In the genomic region with DNA sequence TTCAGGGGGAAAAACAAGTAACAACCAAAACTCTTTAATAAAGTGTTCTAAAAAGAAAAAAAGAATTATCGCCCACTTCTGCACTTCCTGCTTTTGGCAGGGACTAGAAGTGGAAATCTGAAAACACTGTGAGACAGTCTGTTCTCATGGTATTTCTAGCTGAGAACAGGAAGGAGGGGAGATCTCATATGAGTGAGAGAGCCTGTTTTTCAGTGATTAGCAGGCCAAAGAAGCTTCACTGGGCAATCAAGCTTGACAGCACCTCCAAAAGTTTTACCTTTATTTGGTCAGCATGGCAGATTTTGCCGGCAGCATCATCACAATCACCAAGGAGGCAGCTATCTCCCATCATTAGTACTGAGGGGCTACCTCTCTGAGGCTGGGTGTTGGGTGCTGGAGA, we compare ENCODE assay signal across 1 cellular context.
A peak's percentile ranks its signal among the peaks of the same experiment; 100 is the strongest.
TF ChIP-seq lines count a peak whose summit lies in the region.

No MANE protein-coding gene starts in this region.

TF ChIP-seq in GM12878, 131 proteins besides CTCF, POLR2A, EP300 and RAD21 (continued from another document):
- TF ChIP-seq PKNOX1 (IDR thresholded peaks at IDR 0.05) (peak; percentile 72), NFYA (IDR thresholded peaks at IDR 0.05; ENCODE audit: borderline replicate concordance, low read depth, low read length) (no peak), ATF2 (IDR thresholded peaks at IDR 0.05; ENCODE audit: low read length) (no peak; the same call in 1 of the 2 replicates), YY1 (IDR thresholded peaks at IDR 0.05; ENCODE audit: low read depth, low read length) (no peak), CHD4 (IDR thresholded peaks at IDR 0.05) (no peak), NFIC (IDR thresholded peaks at IDR 0.05; ENCODE audit: low read depth, low read length) (0 out of 2 replicates have a peak, but pooled peaks have one; percentile 13), BRCA1 (IDR thresholded peaks at IDR 0.05; ENCODE audit: low read depth, low read length) (no peak), MTA3 (IDR thresholded peaks at IDR 0.05; ENCODE audit: borderline replicate concordance, low read length) (no peak), TCF7 (IDR thresholded peaks at IDR 0.05; ENCODE audit: borderline replicate concordance) (no peak)
TF ChIP-seq in GM12878: peak in this region for 5.
